8 cellular contexts compared by ENCODE assay signal in the genomic region with DNA sequence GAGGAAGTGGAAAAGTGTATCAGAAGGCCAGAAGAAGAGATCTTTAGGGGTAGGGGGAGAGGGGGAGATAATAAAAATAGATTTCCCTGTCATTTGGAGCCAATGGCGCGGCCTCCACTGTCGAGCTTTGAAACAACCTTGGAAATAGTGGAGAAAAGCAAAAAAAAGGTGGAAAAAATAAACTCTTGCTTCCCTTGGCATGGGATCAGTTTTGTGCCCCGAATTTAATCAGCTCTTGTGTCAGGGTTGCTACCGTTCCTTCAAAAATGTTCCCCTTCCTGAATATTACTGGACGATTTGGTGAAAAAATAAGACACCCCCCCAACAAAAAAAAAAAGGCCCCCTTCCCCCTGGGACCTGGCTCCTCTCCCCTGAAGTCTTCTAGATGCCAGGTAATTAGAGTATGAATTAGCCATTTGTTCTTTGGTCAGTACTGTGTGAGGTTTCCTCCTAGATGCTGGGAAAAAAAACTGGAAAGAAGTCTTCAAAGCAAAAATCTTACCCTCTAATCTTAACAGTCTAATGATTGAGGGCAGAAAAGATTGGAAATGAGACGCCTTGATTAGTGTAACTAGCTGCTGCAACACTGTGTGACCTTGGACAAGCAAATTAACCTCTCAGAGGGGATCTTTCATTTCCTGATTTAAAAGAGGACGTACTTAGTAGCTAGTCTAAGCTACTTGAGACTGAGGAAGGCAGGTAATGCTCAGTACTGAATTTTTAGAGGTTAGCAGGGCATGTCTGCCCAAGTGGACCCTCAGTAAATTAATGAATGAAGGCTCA. TPM values are rescaled to one million over a fixed set of nuclear protein-coding genes. Genes with fewer than 3 reads are reported as not detected.
DNase-seq lines count a peak whose midpoint lies in the region; ATAC-seq and TF ChIP-seq lines count a peak whose summit lies in the region.

No MANE protein-coding gene starts in this region.

- TF ChIP-seq RAD21 in neural cell (conservative IDR thresholded peaks at IDR 0.05): no peak

- peaks cover 37% of the 10 kb centered on the region for H3K4me1 ChIP-seq in Loucy (ENCODE audit: insufficient read depth, low read length, poor library complexity, severe bottlenecking)

- H3K9ac ChIP-seq in Loucy (ENCODE audit: low read depth, low read length, poor library complexity, severe bottlenecking) (peak overlapping the region; percentile 99), neural cell (ENCODE audit: low read length) (peak overlapping the region; percentile 96)

- H3K4me2 ChIP-seq in Loucy (ENCODE audit: low read depth, low read length, poor library complexity, severe bottlenecking) (peak overlapping the region; percentile 81), neural cell (ENCODE audit: low read length) (peak overlapping the region; percentile 84)

- H3F3A ChIP-seq in Loucy (ENCODE audit: low read depth): no peaks in the 10 kb centered on the region
- H3F3A ChIP-seq in neural cell (ENCODE audit: insufficient read depth, low read length, poor library complexity, severe bottlenecking): no peaks in the 10 kb centered on the region

- H2AFZ ChIP-seq in Loucy (ENCODE audit: low read length): peak overlapping the region; percentile 41
- H2AFZ ChIP-seq in neural cell (ENCODE audit: low read depth, low read length): peak overlapping the region; percentile 71

- H3K9me2 ChIP-seq in Loucy (replicated peaks; ENCODE audit: low read depth, low read length) (no peaks in the 10 kb centered on the region), neural cell (ENCODE audit: insufficient read depth, low read length) (no peaks in the 10 kb centered on the region)

- TF ChIP-seq POLR2A in erythroblast (IDR thresholded peaks at IDR 0.05; ENCODE audit: low read length): no peak

- H3K36me3 ChIP-seq in Loucy (ENCODE audit: insufficient read depth, low read length) (peaks cover 29% of the 10 kb centered on the region), neural cell (ENCODE audit: insufficient read depth, low read length) (peaks cover 13% of the 10 kb centered on the region)

- peaks cover 35% of the 10 kb centered on the region for H4K20me1 ChIP-seq in Loucy (ENCODE audit: insufficient read depth, low read length, poor library complexity, severe bottlenecking)
- peaks cover 16% of the 10 kb centered on the region for H4K20me1 ChIP-seq in neural cell (ENCODE audit: insufficient read depth)

- DNase-seq in DMS 273 (lab: John Stamatoyannopoulos, UW; ENCODE audit: unreplicated experiment) (peak; percentile 57), DMS 273 treated with DMSO at 0.1 percent for 48 hours (lab: John Stamatoyannopoulos, UW) (no peak), SW480 (ENCODE audit: low spot score) (peak; percentile 47), erythroblast (lab: John Stamatoyannopoulos, UW) (peak; percentile 53 to 62)

- ATAC-seq in HG03045 (IDR thresholded peaks at IDR 0.05; ENCODE audit: unreplicated experiment) (no peak), GM19395 (IDR thresholded peaks at IDR 0.05; ENCODE audit: unreplicated experiment) (no peak)

- peak overlapping the region; percentile 100 for H3K27ac ChIP-seq in neural cell (ENCODE audit: low read length)

- no peak; the same call in 1 of the 2 replicates for TF ChIP-seq CTCF in Loucy (conservative IDR thresholded peaks at IDR 0.05; ENCODE audit: low read length)
- TF ChIP-seq CTCF in neural cell (IDR thresholded peaks at IDR 0.05; ENCODE audit: poor library complexity, severe bottlenecking): peak; percentile 2

- H3K9me3 ChIP-seq in Loucy (ENCODE audit: insufficient read depth, low read depth, low read length): no peaks in the 10 kb centered on the region
- H3K9me3 ChIP-seq in neural cell (ENCODE audit: low read length): no peaks in the 10 kb centered on the region

- TF ChIP-seq EP300 in neural cell (conservative IDR thresholded peaks at IDR 0.05; ENCODE audit: poor library complexity, severe bottlenecking): no peak

- H3K27me3 ChIP-seq in Loucy (ENCODE audit: insufficient read depth, low read length, poor library complexity, severe bottlenecking) (peaks cover 9% of the 10 kb centered on the region), neural cell (ENCODE audit: insufficient read depth, low read depth, low read length) (no peaks in the 10 kb centered on the region)

- H3K4me3 ChIP-seq in Loucy (ENCODE audit: low read length, poor library complexity, severe bottlenecking) (peak overlapping the region; percentile 84), neural cell (ENCODE audit: low read length) (peak overlapping the region; percentile 86)

- H3K79me2 ChIP-seq in Loucy (ENCODE audit: insufficient read depth, low read length) (peaks cover 60% of the 10 kb centered on the region), neural cell (replicated peaks; ENCODE audit: insufficient read depth, low read length) (peaks cover 40% of the 10 kb centered on the region)

TF ChIP-seq in neural cell, 6 proteins besides CTCF, POLR2A, EP300 and RAD21:
- TF ChIP-seq MXI1 (conservative IDR thresholded peaks at IDR 0.05; ENCODE audit: poor library complexity, severe bottlenecking) (no peak), SMC3 (conservative IDR thresholded peaks at IDR 0.05; ENCODE audit: poor library complexity) (no peak), EZH2 (IDR thresholded peaks at IDR 0.05; ENCODE audit: borderline replicate concordance, insufficient read depth, low read length, poor library complexity, severe bottlenecking) (no peak), POLR2AphosphoS5 (IDR thresholded peaks at IDR 0.05) (no peak), TAF1 (IDR thresholded peaks at IDR 0.05; ENCODE audit: low read depth) (no peak)
- TF ChIP-seq, protein P1, sequence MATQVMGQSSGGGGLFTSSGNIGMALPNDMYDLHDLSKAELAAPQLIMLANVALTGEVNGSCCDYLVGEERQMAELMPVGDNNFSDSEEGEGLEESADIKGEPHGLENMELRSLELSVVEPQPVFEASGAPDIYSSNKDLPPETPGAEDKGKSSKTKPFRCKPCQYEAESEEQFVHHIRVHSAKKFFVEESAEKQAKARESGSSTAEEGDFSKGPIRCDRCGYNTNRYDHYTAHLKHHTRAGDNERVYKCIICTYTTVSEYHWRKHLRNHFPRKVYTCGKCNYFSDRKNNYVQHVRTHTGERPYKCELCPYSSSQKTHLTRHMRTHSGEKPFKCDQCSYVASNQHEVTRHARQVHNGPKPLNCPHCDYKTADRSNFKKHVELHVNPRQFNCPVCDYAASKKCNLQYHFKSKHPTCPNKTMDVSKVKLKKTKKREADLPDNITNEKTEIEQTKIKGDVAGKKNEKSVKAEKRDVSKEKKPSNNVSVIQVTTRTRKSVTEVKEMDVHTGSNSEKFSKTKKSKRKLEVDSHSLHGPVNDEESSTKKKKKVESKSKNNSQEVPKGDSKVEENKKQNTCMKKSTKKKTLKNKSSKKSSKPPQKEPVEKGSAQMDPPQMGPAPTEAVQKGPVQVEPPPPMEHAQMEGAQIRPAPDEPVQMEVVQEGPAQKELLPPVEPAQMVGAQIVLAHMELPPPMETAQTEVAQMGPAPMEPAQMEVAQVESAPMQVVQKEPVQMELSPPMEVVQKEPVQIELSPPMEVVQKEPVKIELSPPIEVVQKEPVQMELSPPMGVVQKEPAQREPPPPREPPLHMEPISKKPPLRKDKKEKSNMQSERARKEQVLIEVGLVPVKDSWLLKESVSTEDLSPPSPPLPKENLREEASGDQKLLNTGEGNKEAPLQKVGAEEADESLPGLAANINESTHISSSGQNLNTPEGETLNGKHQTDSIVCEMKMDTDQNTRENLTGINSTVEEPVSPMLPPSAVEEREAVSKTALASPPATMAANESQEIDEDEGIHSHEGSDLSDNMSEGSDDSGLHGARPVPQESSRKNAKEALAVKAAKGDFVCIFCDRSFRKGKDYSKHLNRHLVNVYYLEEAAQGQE (IDR thresholded peaks at IDR 0.05; ENCODE audit: borderline replicate concordance): no peak

RNA-seq across cellular contexts. Expression of gene RBM39, which starts 0.9 kb away (rescaled TPM):
- 750 and 839 TPM in 2 replicates for polyA plus RNA-seq in neural cell
- 567 and 581 TPM in 2 replicates for polyA minus RNA-seq in neural cell

RNA-seq across cellular contexts. Expression of gene PHF20, which starts 28.9 kb away (rescaled TPM):
- 49.2 and 54.8 TPM in 2 replicates for polyA plus RNA-seq in neural cell
- 44.1 and 54.4 TPM in 2 replicates for polyA minus RNA-seq in neural cell

RNA-seq across cellular contexts. Expression of gene ROMO1, which starts 43.7 kb away (rescaled TPM):
- polyA plus RNA-seq in neural cell: 514 and 557 TPM in 2 replicates
- polyA minus RNA-seq in neural cell: 60.4 and 67.0 TPM in 2 replicates

RNA-seq across cellular contexts. Expression of gene NFS1, which starts 43.8 kb away (rescaled TPM):
- 55.2 and 67.0 TPM in 2 replicates for polyA plus RNA-seq in neural cell
- 44.9 and 50.4 TPM in 2 replicates for polyA minus RNA-seq in neural cell
